8 cellular contexts compared by ENCODE assay signal in genomic region chr7:123747089-123747488, GRCh38. TPM values are rescaled to one million over a fixed set of nuclear protein-coding genes. Genes with fewer than 3 reads are reported as not detected.
DNase-seq lines count a peak whose midpoint lies in the region; ATAC-seq, FAIRE-seq and TF ChIP-seq lines count a peak whose summit lies in the region.

No MANE protein-coding gene starts in this region.

- peaks cover 5% of the 10 kb centered on the region for H3K27me3 Mint-ChIP-seq in activated naive CD4-positive, alpha-beta T cell treated with anti-CD3 and anti-CD28 coated beads, Interleukin-2, amount 10 ng/mL, durations not matched to agents 7 days and 5 days
- no peaks in the 10 kb centered on the region for H3K27me3 Mint-ChIP-seq in activated naive CD8-positive, alpha-beta T cell
- no peaks in the 10 kb centered on the region for H3K27me3 Mint-ChIP-seq in type B pancreatic cell

- H3K27me3 ChIP-seq in right lobe of liver = no peaks in the 10 kb centered on the region

- no peaks in the 10 kb centered on the region for H3K9me3 Mint-ChIP-seq in activated naive CD4-positive, alpha-beta T cell treated with anti-CD3 and anti-CD28 coated beads, Interleukin-2, amount 10 ng/mL, durations not matched to agents 7 days and 5 days
- no peaks in the 10 kb centered on the region for H3K9me3 Mint-ChIP-seq in activated naive CD8-positive, alpha-beta T cell (ENCODE audit: low read depth)
- no peaks in the 10 kb centered on the region for H3K9me3 Mint-ChIP-seq in type B pancreatic cell

- no peaks in the 10 kb centered on the region for H3K36me3 ChIP-seq in right lobe of liver

- H3K27ac Mint-ChIP-seq in activated naive CD4-positive, alpha-beta T cell treated with anti-CD3 and anti-CD28 coated beads, Interleukin-2, amount 10 ng/mL, durations not matched to agents 7 days and 5 days = peak overlapping the region; percentile 91
- H3K27ac Mint-ChIP-seq in activated naive CD8-positive, alpha-beta T cell = peak overlapping the region; percentile 92
- H3K27ac Mint-ChIP-seq in type B pancreatic cell = peak overlapping the region; percentile 98

- H3K4me3 Mint-ChIP-seq in activated naive CD4-positive, alpha-beta T cell treated with anti-CD3 and anti-CD28 coated beads, Interleukin-2, amount 10 ng/mL, durations not matched to agents 7 days and 5 days = peak overlapping the region; percentile 95
- peak overlapping the region; percentile 98 for H3K4me3 Mint-ChIP-seq in activated naive CD8-positive, alpha-beta T cell
- H3K4me3 Mint-ChIP-seq in type B pancreatic cell = peak overlapping the region; percentile 96

- 0% methylated on average over 4 of the region's 4 CpGs for WGBS in right lobe of liver (ENCODE audit: insufficient coverage, low coverage, low lambda C conversion rate, missing lambda C conversion rate)

- H3K4me1 Mint-ChIP-seq in activated naive CD4-positive, alpha-beta T cell treated with anti-CD3 and anti-CD28 coated beads, Interleukin-2, amount 10 ng/mL, durations not matched to agents 7 days and 5 days = peaks cover 59% of the 10 kb centered on the region
- H3K4me1 Mint-ChIP-seq in activated naive CD8-positive, alpha-beta T cell (ENCODE audit: low read depth) = peaks cover 76% of the 10 kb centered on the region
- H3K4me1 Mint-ChIP-seq in type B pancreatic cell (ENCODE audit: unreplicated experiment) = peaks cover 42% of the 10 kb centered on the region

- peak overlapping the region; percentile 71 to 86 (median 80) for H3K4me3 ChIP-seq in right lobe of liver

- H3K4me1 ChIP-seq in right lobe of liver = peaks cover 0 to 48% (median 6%) of the 10 kb centered on the region in 4 donors

- ATAC-seq in right lobe of liver = no peak

- peaks cover 25% of the 10 kb centered on the region for H3K36me3 Mint-ChIP-seq in activated naive CD4-positive, alpha-beta T cell treated with anti-CD3 and anti-CD28 coated beads, Interleukin-2, amount 10 ng/mL, durations not matched to agents 7 days and 5 days
- no peaks in the 10 kb centered on the region for H3K36me3 Mint-ChIP-seq in activated naive CD8-positive, alpha-beta T cell
- H3K36me3 Mint-ChIP-seq in type B pancreatic cell = peaks cover 3% of the 10 kb centered on the region

- TF ChIP-seq CTCF in right lobe of liver (IDR thresholded peaks at IDR 0.05) (no peak), type B pancreatic cell (conservative IDR thresholded peaks at IDR 0.05) (no peak)

- TF ChIP-seq POLR2A in right lobe of liver (IDR thresholded peaks at IDR 0.05) = no peak

- H3K9me3 ChIP-seq in right lobe of liver = no peaks in the 10 kb centered on the region

- no peak for FAIRE-seq in frontal cortex (lab: Jason Lieb, UNC)

- intact Hi-C loops in right lobe of liver (cut with DNase I) = no loop called here

- H3K27ac ChIP-seq in right lobe of liver = peak overlapping the region; percentile 95 to 96 (median 96)

- CTCF ChIA-PET in activated naive CD4-positive, alpha-beta T cell treated with anti-CD3 and anti-CD28 coated beads, Interleukin-2, amount 10 ng/mL, durations not matched to agents 7 days and 5 days (lab: Charles Lee) = no interaction called here

- no peak for DNase-seq in activated naive CD4-positive, alpha-beta T cell treated with anti-CD3 and anti-CD28 coated beads, Interleukin-2, amount 10 ng/mL, durations not matched to agents 7 days and 5 days
- DNase-seq in activated naive CD4-positive, alpha-beta T cell treated with anti-CD3 and anti-CD28 coated beads, Interleukin-2, amount 50 U/mL, for 16 hours = no peak
- DNase-seq in right lobe of liver (no peak), type B pancreatic cell (ENCODE audit: extremely low spot score, unreplicated experiment) (no peak), frontal cortex (ENCODE audit: low spot score in 2 of 2) (no peak), NCI-H2227 treated with DMSO at 0.1 percent for 48 hours (lab: John Stamatoyannopoulos, UW) (no peak), D341Med (ENCODE audit: low spot score) (no peak)

RNA-seq across cellular contexts. Expression of gene WASL, which starts 1.7 kb away (rescaled TPM):
- total RNA-seq in right lobe of liver (10 to 100 TPM; 20.6 to 26.7 (median 24.8) TPM), type B pancreatic cell (ENCODE audit: low replicate concordance) (34.4 and 47.5 TPM in 2 replicates), frontal cortex (19.2 TPM)
